In the genomic region with DNA sequence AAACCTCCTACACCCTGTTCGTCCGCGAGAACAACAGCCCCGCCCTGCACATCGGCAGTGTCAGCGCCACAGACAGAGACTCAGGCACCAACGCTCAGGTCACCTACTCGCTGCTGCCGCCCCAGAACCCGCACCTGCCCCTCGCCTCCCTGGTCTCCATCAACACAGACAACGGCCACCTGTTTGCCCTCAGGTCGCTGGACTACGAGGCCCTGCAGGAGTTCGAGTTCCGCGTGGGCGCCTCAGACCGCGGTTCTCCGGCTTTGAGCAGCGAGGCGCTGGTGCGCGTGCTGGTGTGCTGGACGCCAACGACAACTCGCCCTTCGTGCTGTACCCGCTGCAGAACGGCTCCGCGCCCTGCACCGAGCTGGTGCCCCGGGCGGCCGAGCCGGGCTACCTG, we compare ENCODE assay signal across 2 cellular contexts. TPM values are rescaled to one million over a fixed set of nuclear protein-coding genes. Genes with fewer than 3 reads are reported as not detected.
"Had no signal": no experiment of that assay in that cellular context is flagged by ENCODE, and none has a peak within 500 bp of the region (broad histone marks: within the 10 kb centered on the region; RNA-seq: fewer than 3 reads in every experiment).

No MANE protein-coding gene starts in this region.

RNA-seq across cellular contexts. Expression of gene PCDHB6, which starts 7.5 kb away (rescaled TPM):
- total RNA-seq: mononuclear cell had no signal

RNA-seq across cellular contexts. Expression of gene PCDHB8, which starts 20.2 kb away (rescaled TPM):
- total RNA-seq: left lobe of liver, mononuclear cell had no signal

RNA-seq across cellular contexts. Expression of gene PCDHB16, which starts 24.8 kb away (rescaled TPM):
- total RNA-seq: mononuclear cell had no signal
